In genomic region chr7:123682690-123683089, GRCh38 we compare ENCODE assay signal across 9 cellular contexts. TPM values are rescaled to one million over a fixed set of nuclear protein-coding genes. Genes with fewer than 3 reads are reported as not detected.
DNase-seq lines count a peak whose midpoint lies in the region; ATAC-seq and TF ChIP-seq lines count a peak whose summit lies in the region.
"Had no signal": no experiment of that assay in that cellular context is flagged by ENCODE, and none has a peak within 500 bp of the region (broad histone marks: within the 10 kb centered on the region; RNA-seq: fewer than 3 reads in every experiment).

No MANE protein-coding gene starts in this region.

- ATAC-seq in GM19467 (IDR thresholded peaks at IDR 0.05; ENCODE audit: unreplicated experiment): peak; percentile 71
- ATAC-seq in GM18511 (IDR thresholded peaks at IDR 0.05; ENCODE audit: unreplicated experiment): no peak

- DNase-seq in DMS53 (lab: John Stamatoyannopoulos, UW): peak; percentile 71
- DNase-seq in germinal center (ENCODE audit: low spot score): peak; percentile 16
- peak; percentile 82 for DNase-seq in renal cortical epithelial cell (ENCODE audit: low read depth)
- no peak for DNase-seq in epidermal melanocyte (ENCODE audit: insufficient read length, low spot score)

- H4K20me1 ChIP-seq in SU-DHL-6 (ENCODE audit: low read depth, low read length): no peaks in the 10 kb centered on the region

- H2AFZ ChIP-seq in SU-DHL-6 (ENCODE audit: low read depth, low read length, severe bottlenecking): no peak overlapping the region

- no peaks in the 10 kb centered on the region for H3K9me2 ChIP-seq in SU-DHL-6 (replicated peaks; ENCODE audit: insufficient read depth, low read length)

- TF ChIP-seq CTCF in LNCAP (IDR thresholded peaks at IDR 0.05) (peak; percentile 62), SU-DHL-6 (IDR thresholded peaks at IDR 0.05; ENCODE audit: insufficient read depth, low read length, poor library complexity, severe bottlenecking) (peak; percentile 40)

- H3K79me2 ChIP-seq in SU-DHL-6 (ENCODE audit: insufficient read depth, low read length): no peaks in the 10 kb centered on the region

- no peak overlapping the region for H3K9ac ChIP-seq in SU-DHL-6 (ENCODE audit: low read length)

- H3K27me3 ChIP-seq in SU-DHL-6 (ENCODE audit: low read length): no peaks in the 10 kb centered on the region

- no peak overlapping the region for H3K27ac ChIP-seq in SU-DHL-6 (ENCODE audit: low read depth, low read length)

- no peak overlapping the region for H3K4me2 ChIP-seq in SU-DHL-6 (ENCODE audit: low read depth, low read length, poor library complexity, severe bottlenecking)

- no peak overlapping the region for H3K4me3 ChIP-seq in SU-DHL-6 (ENCODE audit: insufficient read depth, low read length, poor library complexity, severe bottlenecking)

- H3F3A ChIP-seq in SU-DHL-6 (ENCODE audit: insufficient read depth): peaks cover 7% of the 10 kb centered on the region; the same call in 1 of the 2 replicates

- 0 out of 2 replicates have a peak, but pooled peaks cover 5% of the 10 kb centered on the region for H3K36me3 ChIP-seq in SU-DHL-6 (ENCODE audit: low read length)

- no peaks in the 10 kb centered on the region for H3K9me3 ChIP-seq in SU-DHL-6 (ENCODE audit: insufficient read depth, low read length)

RNA-seq across cellular contexts. Expression of gene LMOD2, which starts 27.0 kb away (rescaled TPM):
- not detected in 2 replicates for total RNA-seq in renal cortical epithelial cell
- total RNA-seq: T-helper 2 cell treated with Interferon-gamma antibody and Interleukin-4, amounts not matched to agents 100 ng/mL and 5 ng/mL, for 36 hours had no signal
